ENCODE assay signal across 8 cellular contexts in genomic region chr19:55598719-55599467, GRCh38. TPM values are rescaled to one million over a fixed set of nuclear protein-coding genes. Genes with fewer than 3 reads are reported as not detected.
DNase-seq lines count a peak whose midpoint lies in the region; TF ChIP-seq lines count a peak whose summit lies in the region.

No MANE protein-coding gene starts in this region.

- POLR2A ChIA-PET in RWPE1 (lab: Yijun Ruan, JAX; ENCODE audit: low non-redundant PET), result interaction anchor here (0.6 to 0.9 kb wide), 3 partner anchors 18 to 193 kb away, joined by 4 to 6 read pairs (median 4); partner anchors contain the start of genes ZNF579 and ZNF628

- CTCF ChIA-PET in RWPE1 (lab: Yijun Ruan, JAX), result interaction anchor here (0.5 to 0.6 kb wide), 2 partner anchors 44 to 66 kb away, joined by 3 to 4 read pairs; no protein-coding TSS in a partner anchor

- peaks cover 5% of the 10 kb centered on the region for H3K9me3 Mint-ChIP-seq in neural crest cell

- H3K4me1 ChIP-seq in stomach, result peaks cover 11 to 45% (median 35%) of the 10 kb centered on the region in 4 donors

- intact Hi-C loops in stomach (cut with DNase I; ENCODE audit: low total_unique reads), result no loop called here

- TF ChIP-seq CTCF in RWPE1 (conservative IDR thresholded peaks at IDR 0.05; ENCODE audit: low read depth) (no peak), neural crest cell (conservative IDR thresholded peaks at IDR 0.05) (no peak), stomach (IDR thresholded peaks at IDR 0.05) (no peak)

- no peaks in the 10 kb centered on the region for H3K27me3 Mint-ChIP-seq in neural crest cell (ENCODE audit: low read depth)

- peak; percentile 97 for DNase-seq in EH (ENCODE audit: low read depth)
- DNase-seq in GOT3 (lab: John Stamatoyannopoulos, UW), result peak; percentile 83
- peak; percentile 93 for DNase-seq in LoVo (ENCODE audit: low spot score)
- peak; percentile 89 for DNase-seq in RWPE1 (ENCODE audit: low spot score)
- DNase-seq in activated effector memory CD4-positive, alpha-beta T cell treated with Interleukin-2 at 50 U/mL for 16 hours, result peak; percentile 88
- DNase-seq in fibroblast of the conjunctiva (ENCODE audit: low read depth), result peak; percentile 94
- peak; percentile 98 for DNase-seq in neural crest cell (ENCODE audit: low read depth, low spot score)
- peak; percentile 95 for DNase-seq in stomach

- H3K4me3 Mint-ChIP-seq in neural crest cell, result peak overlapping the region; percentile 98

- H3K27ac Mint-ChIP-seq in neural crest cell (ENCODE audit: unreplicated experiment), result no peak overlapping the region

- peaks cover 20% of the 10 kb centered on the region for H3K4me1 Mint-ChIP-seq in neural crest cell

- H3K27ac ChIP-seq in RWPE1 (peak overlapping the region; percentile 98), stomach (peak overlapping the region; percentile 90 to 100 (median 99))

- TF ChIP-seq EP300 in stomach (IDR thresholded peaks at IDR 0.05), result no peak

- 6 to 9% (median 7%) methylated on average over 20 to 26 of the region's 26 CpGs for WGBS in stomach, 5 donors

- peak overlapping the region; percentile 76 to 91 (median 81) for H3K4me3 ChIP-seq in stomach

- peaks cover 28% of the 10 kb centered on the region for H3K36me3 Mint-ChIP-seq in neural crest cell (ENCODE audit: low read depth)

- TF ChIP-seq POLR2A in stomach (IDR thresholded peaks at IDR 0.05), result no peak

- no peaks in the 10 kb centered on the region for H3K27me3 ChIP-seq in stomach

- H3K36me3 ChIP-seq in stomach, result peaks cover 25 to 50% (median 46%) of the 10 kb centered on the region in 4 donors

- H3K9me3 ChIP-seq in stomach, result no peaks in the 10 kb centered on the region

RNA-seq across cellular contexts. Expression of gene FIZ1, which starts 0.4 kb away (rescaled TPM):
- total RNA-seq in neural crest cell (31.6 and 31.8 TPM in 2 replicates), stomach (10 to 100 TPM in 1 of 5 donors, 1 to 10 TPM in 3, not detected in 1; 4.0 to 16.8 (median 6.7) TPM)
- 10 to 100 TPM in 1 of 3 donors, 1 to 10 TPM in 2; 8.7 to 10.8 (median 9.4) TPM for polyA plus RNA-seq in stomach

RNA-seq across cellular contexts. Expression of gene ZNF524, which starts 1.2 kb away (rescaled TPM):
- total RNA-seq in neural crest cell (6.1 and 6.7 TPM in 2 replicates), stomach (10 to 100 TPM in 3 of 5 donors, 1 to 10 TPM in 2; 2.9 to 54.3 (median 17.4) TPM)
- 10 to 100 TPM; 61.3 to 70.7 (median 68.9) TPM for polyA plus RNA-seq in stomach

RNA-seq across cellular contexts. Expression of gene ZNF865, which starts 6.6 kb away (rescaled TPM):
- total RNA-seq in neural crest cell, result 20.3 TPM in 2 replicates
- total RNA-seq in stomach, result 10 to 100 TPM in 3 of 5 donors, 1 to 10 TPM in 2; 1.3 to 60.5 (median 11.6) TPM
- polyA plus RNA-seq in stomach, result 1 to 10 TPM; 5.3 to 6.3 (median 6.1) TPM

RNA-seq across cellular contexts. Expression of gene ZNF579, which starts 18.2 kb away (rescaled TPM):
- 28.2 and 29.1 TPM in 2 replicates for total RNA-seq in neural crest cell
- total RNA-seq in stomach, result 10 to 100 TPM in 1 of 5 donors, 1 to 10 TPM in 4; 3.1 to 12.1 (median 5.1) TPM
- polyA plus RNA-seq in stomach, result 10 to 100 TPM; 10.8 to 13.0 (median 11.0) TPM

RNA-seq across cellular contexts. Expression of gene ZNF784, which starts 25.5 kb away (rescaled TPM):
- 11.0 and 12.4 TPM in 2 replicates for total RNA-seq in neural crest cell
- 10 to 100 TPM in 1 of 5 donors, 1 to 10 TPM in 3, not detected in 1; 1.8 to 15.1 (median 4.6) TPM for total RNA-seq in stomach
- polyA plus RNA-seq in stomach, result 1 to 10 TPM; 4.2 to 6.0 (median 5.9) TPM

Comparison
In these comparisons a context has a peak if more than half of its experiments do, and no peak if none do; other contexts are left out.
1. Peak in every context shown above with its lines: DNase-seq, H3K4me3 ChIP-seq and H3K27ac ChIP-seq.